18 cellular contexts compared by ENCODE assay signal in the genomic region with DNA sequence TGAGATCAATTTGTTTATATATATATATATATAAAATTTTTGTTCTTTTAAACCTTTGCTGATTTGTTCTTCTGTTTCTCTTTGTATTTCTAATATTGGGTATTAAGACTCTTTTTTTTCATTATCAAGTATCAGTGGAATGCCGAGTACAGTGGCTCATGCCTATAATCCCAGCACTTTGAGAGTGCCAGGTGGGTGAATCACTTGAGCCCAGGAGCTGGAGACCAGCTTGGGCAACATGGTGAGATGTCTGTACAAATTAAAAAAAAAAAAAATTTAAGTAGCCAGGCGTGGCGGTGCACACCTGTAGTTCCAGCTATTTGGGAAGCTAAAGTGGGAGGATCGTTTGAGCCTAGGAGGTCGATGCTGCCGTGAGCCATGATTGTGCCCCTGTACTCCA.
DNase-seq lines count a peak whose midpoint lies in the region; ATAC-seq, FAIRE-seq and TF ChIP-seq lines count a peak whose summit lies in the region.
"Had no signal": no experiment of that assay in that cellular context is flagged by ENCODE, and none has a peak within 500 bp of the region (broad histone marks: within the 10 kb centered on the region; RNA-seq: fewer than 3 reads in every experiment).

No MANE protein-coding gene starts in this region.

- H3K4me2 ChIP-seq in SK-N-SH (no peak overlapping the region), PC-3 (ENCODE audit: low read length) (peak overlapping the region; percentile 19; the same call in 1 of the 2 replicates)

- H3K9me3 Mint-ChIP-seq in CD8-positive, alpha-beta memory T cell, result no peaks in the 10 kb centered on the region

- H3K9ac ChIP-seq in SK-N-SH (no peak overlapping the region), PC-3 (ENCODE audit: low read length) (peak overlapping the region; percentile 80)

- no peaks in the 10 kb centered on the region for H4K20me1 ChIP-seq in SK-N-SH (ENCODE audit: insufficient read depth)
- H4K20me1 ChIP-seq in PC-3 (ENCODE audit: low read length), result no peaks in the 10 kb centered on the region

- H3K27me3 ChIP-seq in SK-N-SH (ENCODE audit: insufficient read depth), result no peaks in the 10 kb centered on the region
- H3K27me3 ChIP-seq in PC-3 (ENCODE audit: low read length), result no peaks in the 10 kb centered on the region
- H3K27me3 ChIP-seq in bronchial epithelial cell (ENCODE audit: control insufficient read depth, insufficient read depth, low read length), result no peaks in the 10 kb centered on the region
- no peaks in the 10 kb centered on the region for H3K27me3 ChIP-seq in CD8-positive, alpha-beta memory T cell (ENCODE audit: insufficient read depth, low read length, poor library complexity, severe bottlenecking)

- H3K27ac ChIP-seq in SK-N-SH (ENCODE audit: low read depth in 2 of 2, low read length in 1 of 2) (no peak overlapping the region), PC-3 (ENCODE audit: low read length) (peak overlapping the region; percentile 97), coronary artery (no peak overlapping the region)
- H3K27ac ChIP-seq in CD8-positive, alpha-beta memory T cell (ENCODE audit: low read depth, low read length), result no peak overlapping the region
- H3K27ac ChIP-seq: BLaER1 treated with 17β-estradiol and CSF1 and Interleukin-3, amounts not matched to agents 10 nM and 100 nM had no signal

- no peak overlapping the region for H3K27ac Mint-ChIP-seq in CD8-positive, alpha-beta memory T cell

- H3K4me3 Mint-ChIP-seq in CD8-positive, alpha-beta memory T cell, result no peak overlapping the region

- no peak for TF ChIP-seq EP300 in SK-N-SH (IDR thresholded peaks at IDR 0.05; ENCODE audit: borderline replicate concordance in 1 of 2, low read depth in 1 of 2, low read length in 1 of 2)

- H3K36me3 ChIP-seq in SK-N-SH (replicated peaks in 1 of 2; ENCODE audit: control insufficient read depth in 1 of 2, insufficient read depth in 2 of 2, low read length in 1 of 2), result no peaks in the 10 kb centered on the region
- no peaks in the 10 kb centered on the region for H3K36me3 ChIP-seq in PC-3 (ENCODE audit: low read depth, low read length)
- H3K36me3 ChIP-seq in bronchial epithelial cell (ENCODE audit: control insufficient read depth, insufficient read depth, low read length), result no peaks in the 10 kb centered on the region
- no peaks in the 10 kb centered on the region for H3K36me3 ChIP-seq in CD8-positive, alpha-beta memory T cell (ENCODE audit: insufficient read depth, low read length)
- H3K36me3 ChIP-seq: BLaER1 treated with 17β-estradiol and CSF1 and Interleukin-3, amounts not matched to agents 10 nM and 100 nM had no signal

- peaks cover 0 to 2% (median 0%) of the 10 kb centered on the region in 3 donors for H3K36me3 Mint-ChIP-seq in CD8-positive, alpha-beta memory T cell

- intact Hi-C loops in PC-3 (cut with micrococcal nuclease), result no loop called here

- no peaks in the 10 kb centered on the region for H3K27me3 Mint-ChIP-seq in CD8-positive, alpha-beta memory T cell

- no peaks in the 10 kb centered on the region for H3K9me3 ChIP-seq in SK-N-SH
- H3K9me3 ChIP-seq in PC-3 (ENCODE audit: low read length), result no peaks in the 10 kb centered on the region
- no peaks in the 10 kb centered on the region for H3K9me3 ChIP-seq in CD8-positive, alpha-beta memory T cell (ENCODE audit: low read length)
- H3K9me3 ChIP-seq: BLaER1 treated with 17β-estradiol and CSF1 and Interleukin-3, amounts not matched to agents 10 nM and 100 nM had no signal

- 95% methylated on average over 6 of the region's 6 CpGs for WGBS in SK-N-SH (ENCODE audit: low lambda C conversion rate)

- H3K4me1 Mint-ChIP-seq in CD8-positive, alpha-beta memory T cell, result no peaks in the 10 kb centered on the region

- no TSS peak for BruUV-seq in PC-3 (replicated peaks; lab: Mats Ljungman, UMichigan)

- H3K9me2 ChIP-seq in SK-N-SH (no peaks in the 10 kb centered on the region), PC-3 (replicated peaks; ENCODE audit: low read length) (no peaks in the 10 kb centered on the region)

- no peak for TF ChIP-seq CTCF in SK-N-SH (IDR thresholded peaks at IDR 0.05)
- no peak for TF ChIP-seq CTCF in PC-3 (conservative IDR thresholded peaks at IDR 0.05; ENCODE audit: low read depth, low read length)
- no peak for TF ChIP-seq CTCF in bronchial epithelial cell (IDR thresholded peaks at IDR 0.05; ENCODE audit: insufficient read depth, low read length, severe bottlenecking)
- TF ChIP-seq CTCF in retinal pigment epithelial cell (conservative IDR thresholded peaks at IDR 0.05; ENCODE audit: low read depth, low read length), result no peak
- TF ChIP-seq CTCF in coronary artery (IDR thresholded peaks at IDR 0.05), result no peak

- H3K4me3 ChIP-seq in SK-N-SH (ENCODE audit: low read depth in 2 of 2, low read length in 1 of 2) (no peak overlapping the region), PC-3 (ENCODE audit: low read length) (no peak overlapping the region), bronchial epithelial cell (ENCODE audit: low read depth, low read length) (no peak overlapping the region), retinal pigment epithelial cell (ENCODE audit: low read length) (no peak overlapping the region), coronary artery (no peak overlapping the region)
- no peak overlapping the region for H3K4me3 ChIP-seq in CD8-positive, alpha-beta memory T cell (ENCODE audit: low read length)
- H3K4me3 ChIP-seq: BLaER1 treated with 17β-estradiol and CSF1 and Interleukin-3, amounts not matched to agents 10 nM and 100 nM; K562 had no signal

- CTCF ChIA-PET in SK-N-SH (lab: Yijun Ruan, JAX) (no interaction called here), PC-3 (lab: Charles Lee) (no interaction called here)
- CTCF ChIA-PET in CD8-positive, alpha-beta memory T cell (lab: Charles Lee), result no interaction called here

- H3K79me2 ChIP-seq in SK-N-SH (ENCODE audit: insufficient read depth) (peaks cover 64% of the 10 kb centered on the region), PC-3 (ENCODE audit: low read length) (peaks cover 63% of the 10 kb centered on the region)

- no peak for FAIRE-seq in bronchial epithelial cell (lab: Jason Lieb, UNC)
- FAIRE-seq: GM12892, K562 had no signal

- no peak for TF ChIP-seq RAD21 in SK-N-SH (IDR thresholded peaks at IDR 0.05; ENCODE audit: low read length)

- H3F3A ChIP-seq in SK-N-SH (replicated peaks; ENCODE audit: insufficient read depth) (peaks cover 13% of the 10 kb centered on the region), PC-3 (ENCODE audit: low read length, unreplicated experiment) (no peaks in the 10 kb centered on the region)

- POLR2A ChIA-PET in SK-N-SH (lab: Yijun Ruan, JAX), result no interaction called here
- POLR2A ChIA-PET in PC-3 (lab: Charles Lee; ENCODE audit: unreplicated experiment), result interaction anchor here (0.6 kb wide), 1 partner anchor 603 kb away, joined by 5 read pairs; no protein-coding TSS in a partner anchor
- POLR2A ChIA-PET in CD8-positive, alpha-beta memory T cell (lab: Charles Lee), result no interaction called here

- H2AFZ ChIP-seq in SK-N-SH (ENCODE audit: low read depth) (no peak overlapping the region), PC-3 (ENCODE audit: low read length) (no peak overlapping the region)

- DNase-seq in SK-N-SH, result no peak
- peak; percentile 73 for DNase-seq in PC-3
- peak; percentile 51 for DNase-seq in bronchial epithelial cell (ENCODE audit: low read depth)
- peak; percentile 28 for DNase-seq in retinal pigment epithelial cell (ENCODE audit: low read depth)
- no peak for DNase-seq in DMS153 (lab: John Stamatoyannopoulos, UW)
- no peak for DNase-seq in coronary artery (ENCODE audit: low spot score)
- DNase-seq in CD8-positive, alpha-beta memory T cell, result no peak
- DNase-seq: 8988T, DND-41, H7, NCI-H1048, NCI-H2081 treated with DMSO at 0.1 percent for 48 hours, NCI-H510A treated with DMSO at 0.1 percent for 48 hours, SIG-M5 had no signal

- no peak for ATAC-seq in SK-N-SH treated with all-trans-retinoic acid at 6 μM for 48 hours
- no peak for ATAC-seq in PC-3
- ATAC-seq: K562 had no signal

- H3K4me1 ChIP-seq in SK-N-SH (ENCODE audit: control insufficient read depth in 1 of 2, insufficient read depth in 2 of 2, low read depth in 1 of 2, low read length in 1 of 2) (peaks cover 0 to 5% of the 10 kb centered on the region in 2 experiments; a peak in 2 of 4 replicates), PC-3 (ENCODE audit: insufficient read depth, low read length) (peaks cover 55% of the 10 kb centered on the region)
- no peaks in the 10 kb centered on the region for H3K4me1 ChIP-seq in CD8-positive, alpha-beta memory T cell (ENCODE audit: insufficient read depth, low read length)

TF ChIP-seq in SK-N-SH, 30 proteins besides CTCF, POLR2A, EP300 and RAD21:
- TF ChIP-seq TCF12 (IDR thresholded peaks at IDR 0.05), result 0 out of 2 replicates have a peak, but pooled peaks have one; percentile 16
- no peak for TF ChIP-seq RXRA (IDR thresholded peaks at IDR 0.05; ENCODE audit: borderline replicate concordance, low read depth)
- TF ChIP-seq FOSL2 (IDR thresholded peaks at IDR 0.05; ENCODE audit: borderline replicate concordance, low read depth), result peak; percentile 26; the same call in 1 of the 2 replicates
- TF ChIP-seq, protein P1, sequence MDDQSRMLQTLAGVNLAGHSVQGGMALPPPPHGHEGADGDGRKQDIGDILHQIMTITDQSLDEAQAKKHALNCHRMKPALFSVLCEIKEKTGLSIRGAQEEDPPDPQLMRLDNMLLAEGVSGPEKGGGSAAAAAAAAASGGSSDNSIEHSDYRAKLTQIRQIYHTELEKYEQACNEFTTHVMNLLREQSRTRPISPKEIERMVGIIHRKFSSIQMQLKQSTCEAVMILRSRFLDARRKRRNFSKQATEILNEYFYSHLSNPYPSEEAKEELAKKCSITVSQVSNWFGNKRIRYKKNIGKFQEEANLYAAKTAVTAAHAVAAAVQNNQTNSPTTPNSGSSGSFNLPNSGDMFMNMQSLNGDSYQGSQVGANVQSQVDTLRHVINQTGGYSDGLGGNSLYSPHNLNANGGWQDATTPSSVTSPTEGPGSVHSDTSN (IDR thresholded peaks at IDR 0.05), result no peak
- TF ChIP-seq MXI1 (IDR thresholded peaks at IDR 0.05; ENCODE audit: low read depth, low read length), result no peak

TF ChIP-seq in SK-N-SH treated with all-trans-retinoic acid at 6 μM for 48 hours, 23 proteins besides CTCF, POLR2A, EP300 and RAD21 (continues in another document):
- no peak for TF ChIP-seq ESRRG (CRISPR knock-in tag; IDR thresholded peaks at IDR 0.05)

Comparison
In these comparisons a context has a peak if more than half of its experiments do, and no peak if none do; other contexts are left out.
1. DNase-seq: peak in PC-3 (single experiment), bronchial epithelial cell (single experiment) and retinal pigment epithelial cell (single experiment); none in SK-N-SH (single experiment), DMS153 (single experiment), coronary artery (single experiment) and CD8-positive, alpha-beta memory T cell (0 of 5).